ENCODE assay signal across 8 cellular contexts in the genomic region with DNA sequence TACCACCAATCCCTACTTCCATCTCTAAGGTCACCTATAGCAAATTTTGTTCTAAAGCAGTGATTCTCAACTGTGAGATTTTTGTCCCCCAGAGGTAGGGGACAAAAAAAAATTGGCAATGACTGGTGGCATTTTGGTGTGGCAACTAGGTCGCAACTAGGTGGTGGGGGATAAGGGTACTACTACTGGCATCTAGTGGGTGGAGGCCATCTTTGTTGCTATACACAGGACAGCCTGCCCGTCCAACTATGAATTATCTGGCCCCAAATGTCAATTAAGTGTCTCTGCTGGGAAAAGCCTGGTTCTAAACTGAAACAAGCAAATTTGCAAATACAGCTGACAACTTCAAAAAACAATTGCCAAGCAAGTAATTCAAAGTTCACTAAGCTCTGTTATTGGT. TPM values are rescaled to one million over a fixed set of nuclear protein-coding genes. Genes with fewer than 3 reads are reported as not detected.
A peak's percentile ranks its signal among the peaks of the same experiment; 100 is the strongest.
DNase-seq lines count a peak whose midpoint lies in the region; ATAC-seq and TF ChIP-seq lines count a peak whose summit lies in the region.

No MANE protein-coding gene starts in this region.

- in situ Hi-C loops in ACHN (cut with HindIII; ENCODE audit: low pct_ligation_motif_present, low pct_unique_long_range_greater_than_20kb, low sequenced_read_pairs), result no loop called here

- peak; percentile 11 for DNase-seq in ACHN
- no peak for DNase-seq in ascending aorta (ENCODE audit: low spot score in 2 of 2)
- peak; percentile 50 for DNase-seq in medulla oblongata (ENCODE audit: extremely low spot score)
- no peak for DNase-seq in NCI-H146 treated with DMSO at 0.1 percent for 48 hours (lab: John Stamatoyannopoulos, UW; ENCODE audit: unreplicated experiment)
- DNase-seq in iPS-NIHi7 (ENCODE audit: extremely low spot score), result no peak
- no peak for DNase-seq in stimulated activated CD4-positive, alpha-beta T cell treated with anti-CD3 and anti-CD28 coated beads, Interleukin-15, amount 100 ng/mL, for 24 hours

- peaks cover 26% of the 10 kb centered on the region for H3K36me3 ChIP-seq in HUES6 (ENCODE audit: control insufficient read depth, insufficient read depth, low read length)
- H3K36me3 ChIP-seq in ascending aorta, result peaks cover 0 to 5% of the 10 kb centered on the region in 2 donors

- H3K27me3 ChIP-seq in HUES6 (ENCODE audit: control insufficient read depth, insufficient read depth, low read length) (no peaks in the 10 kb centered on the region), ascending aorta (no peaks in the 10 kb centered on the region)

- 0 out of 2 replicates have a peak, but pooled peaks cover 3% of the 10 kb centered on the region for H3K4me1 ChIP-seq in HUES6 (ENCODE audit: control insufficient read depth, insufficient read depth, low read length)
- H3K4me1 ChIP-seq in ascending aorta, result peaks cover 14% of the 10 kb centered on the region in 2 donors

- no peaks in the 10 kb centered on the region for H3K9me3 ChIP-seq in HUES6 (ENCODE audit: control insufficient read depth, insufficient read depth, low read depth, low read length)
- no peaks in the 10 kb centered on the region for H3K9me3 ChIP-seq in ascending aorta

- H3K27ac ChIP-seq in HUES6 (ENCODE audit: low read depth, low read length) (no peak overlapping the region), ascending aorta (no peak overlapping the region)

- no peak for ATAC-seq in HG02970 (IDR thresholded peaks at IDR 0.05; ENCODE audit: low FRiP score, unreplicated experiment)

- TF ChIP-seq CTCF in ascending aorta (IDR thresholded peaks at IDR 0.05), result no peak

- intact Hi-C loops in ascending aorta (cut with DNase I), result loop anchor here (2.0 to 5.0 kb wide), 7 partner anchors 88 to 881 kb away; a partner anchor contains a TSS

- H3K4me3 ChIP-seq in HUES6 (ENCODE audit: low read depth, low read length) (peak overlapping the region; percentile 96), ascending aorta (peak overlapping the region; percentile 81 to 95)

- no peak overlapping the region for H3K9ac ChIP-seq in HUES6 (ENCODE audit: low read length)

RNA-seq across cellular contexts. Expression of a gene that starts 1.4 kb away (rescaled TPM):
- total RNA-seq in ascending aorta, result 4.5 TPM

Comparison
In these comparisons a context has a peak if more than half of its experiments do, and no peak if none do; other contexts are left out.
1. DNase-seq: peak in ACHN (single experiment) and medulla oblongata (single experiment); none in ascending aorta (0 of 2), NCI-H146 treated with DMSO at 0.1 percent for 48 hours (single experiment), iPS-NIHi7 (single experiment) and stimulated activated CD4-positive, alpha-beta T cell treated with anti-CD3 and anti-CD28 coated beads, Interleukin-15, amount 100 ng/mL, for 24 hours (single experiment).